In genomic region chr10:119206603-119207366, GRCh38 we compare ENCODE assay signal across 8 cellular contexts. TPM values are rescaled to one million over a fixed set of nuclear protein-coding genes. Genes with fewer than 3 reads are reported as not detected.
DNase-seq lines count a peak whose midpoint lies in the region; ATAC-seq and TF ChIP-seq lines count a peak whose summit lies in the region.

No MANE protein-coding gene starts in this region.

- ATAC-seq in GM19023 (IDR thresholded peaks at IDR 0.05; ENCODE audit: unreplicated experiment) (peak; percentile 62), HG03159 (IDR thresholded peaks at IDR 0.05; ENCODE audit: unreplicated experiment) (peak; percentile 52)
- ATAC-seq in natural killer cell treated with Interleukin-12 subunit alpha and Interleukin-12 subunit beta and Interleukin-15 and Interleukin-18, amount 100 ng/mL, for 72 hours: peak; percentile 70 to 72
- ATAC-seq in stimulated activated naive CD8-positive, alpha-beta T cell treated with anti-CD3 and anti-CD28 coated beads, Interleukin-15, Interleukin-2, amounts not matched to agents 100 U/mL and 50 U/mL, for 24 hours: peak; percentile 52

- peak overlapping the region; percentile 94 for H3K4me3 Mint-ChIP-seq in natural killer cell treated with Interleukin-12 subunit alpha and Interleukin-12 subunit beta and Interleukin-15 and Interleukin-18, amount 100 ng/mL, for 72 hours

- no peaks in the 10 kb centered on the region for H3K9me3 Mint-ChIP-seq in natural killer cell treated with Interleukin-12 subunit alpha and Interleukin-12 subunit beta and Interleukin-15 and Interleukin-18, amount 100 ng/mL, for 72 hours

- H3K4me3 ChIP-seq in fibroblast of pulmonary artery (replicated peaks; ENCODE audit: low read depth, low read length): peak overlapping the region; percentile 86

- H3K27ac Mint-ChIP-seq in natural killer cell treated with Interleukin-12 subunit alpha and Interleukin-12 subunit beta and Interleukin-15 and Interleukin-18, amount 100 ng/mL, for 72 hours: peak overlapping the region; percentile 89 to 96

- H3K27me3 Mint-ChIP-seq in natural killer cell treated with Interleukin-12 subunit alpha and Interleukin-12 subunit beta and Interleukin-15 and Interleukin-18, amount 100 ng/mL, for 72 hours: no peaks in the 10 kb centered on the region

- TF ChIP-seq CTCF in fibroblast of pulmonary artery (IDR thresholded peaks at IDR 0.05; ENCODE audit: low read length, missing control alignments): peak; percentile 6

- peak in 11 of 14 donors; percentile 48 to 91 (median 83) for DNase-seq in C1 segment of cervical spinal cord (lab: John Stamatoyannopoulos, UW)
- peak; percentile 84 for DNase-seq in OCI-M1 (lab: John Stamatoyannopoulos, UW)
- peak; percentile 70 for DNase-seq in activated T-helper 9 cell treated with anti-CD3 and anti-CD28 coated beads, Interleukin-2, amount 50 U/mL, for 16 hours (ENCODE audit: low read depth)
- DNase-seq in fibroblast of pulmonary artery (ENCODE audit: low read depth): peak; percentile 73
- DNase-seq in natural killer cell treated with Interleukin-12 subunit alpha and Interleukin-12 subunit beta and Interleukin-15 and Interleukin-18, amount 100 ng/mL, for 72 hours (ENCODE audit: low spot score): peak; percentile 79
- DNase-seq in stimulated activated naive CD8-positive, alpha-beta T cell treated with anti-CD3 and anti-CD28 coated beads, Interleukin-15, Interleukin-2, amounts not matched to agents 100 U/mL and 50 U/mL, for 24 hours: peak; percentile 84

- peaks cover 30 to 42% of the 10 kb centered on the region in 2 donors for H3K4me1 Mint-ChIP-seq in natural killer cell treated with Interleukin-12 subunit alpha and Interleukin-12 subunit beta and Interleukin-15 and Interleukin-18, amount 100 ng/mL, for 72 hours (ENCODE audit: low read depth in 2 of 2)

- H3K36me3 Mint-ChIP-seq in natural killer cell treated with Interleukin-12 subunit alpha and Interleukin-12 subunit beta and Interleukin-15 and Interleukin-18, amount 100 ng/mL, for 72 hours: no peaks in the 10 kb centered on the region

RNA-seq across cellular contexts. Expression of gene GRK5, which starts 0.6 kb away (rescaled TPM):
- 10 to 100 TPM; 11.1 to 16.2 TPM for total RNA-seq in natural killer cell treated with Interleukin-12 subunit alpha and Interleukin-12 subunit beta and Interleukin-15 and Interleukin-18, amount 100 ng/mL, for 72 hours

RNA-seq across cellular contexts. Expression of gene PRDX3, which starts 28.2 kb away (rescaled TPM):
- total RNA-seq in natural killer cell treated with Interleukin-12 subunit alpha and Interleukin-12 subunit beta and Interleukin-15 and Interleukin-18, amount 100 ng/mL, for 72 hours: 100 to 1,000 TPM; 137 to 144 TPM

RNA-seq across cellular contexts. Expression of gene SFXN4, which starts 41.3 kb away (rescaled TPM):
- total RNA-seq in natural killer cell treated with Interleukin-12 subunit alpha and Interleukin-12 subunit beta and Interleukin-15 and Interleukin-18, amount 100 ng/mL, for 72 hours: 10 to 100 TPM; 22.4 to 48.0 TPM

Comparison
In these comparisons a context has a peak if more than half of its experiments do, and no peak if none do; other contexts are left out.
1. Peak in every context shown above with its lines: DNase-seq, ATAC-seq and H3K4me3 ChIP-seq.